21 cellular contexts compared by ENCODE assay signal in the genomic region with DNA sequence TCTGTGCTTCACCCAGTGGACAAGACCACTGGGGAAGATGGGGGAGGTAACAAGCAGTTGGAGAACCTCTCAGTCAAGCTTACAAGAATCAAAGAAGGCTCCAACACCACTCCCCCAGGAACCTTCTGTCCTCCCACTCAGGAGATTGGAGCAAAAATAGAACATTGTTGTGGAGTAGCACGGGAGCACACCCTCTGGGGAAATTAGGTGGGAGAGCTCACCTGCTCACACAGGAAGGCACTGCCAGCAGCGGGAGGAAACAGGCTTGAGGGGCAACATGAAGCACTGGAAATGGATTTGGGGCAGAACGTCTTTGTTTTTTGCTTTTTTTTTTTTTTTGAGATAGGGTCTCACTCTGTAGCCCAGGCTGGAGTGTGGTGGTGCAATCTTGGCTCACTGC. TPM values are rescaled to one million over a fixed set of nuclear protein-coding genes. Genes with fewer than 3 reads are reported as not detected.
"Had no signal": no experiment of that assay in that cellular context is flagged by ENCODE, and none has a peak within 500 bp of the region (broad histone marks: within the 10 kb centered on the region; RNA-seq: fewer than 3 reads in every experiment).

No MANE protein-coding gene starts in this region.

- DNase-seq: Karpas-422, KG1, MG63, NCI-H1092, NCI-H1105 treated with DMSO at 0.1 percent for 48 hours, NCI-H1417 treated with DMSO at 0.1 percent for 48 hours, NCI-H187, NCI-H2029, NCI-H2081 treated with DMSO at 0.1 percent for 48 hours, NCI-H2171 treated with DMSO at 0.1 percent for 48 hours, NCI-H345, NCI-H446 treated with DMSO at 0.1 percent for 48 hours, NCI-H510A treated with DMSO at 0.1 percent for 48 hours, NCI-H526, NCI-H82, Right ventricle myocardium superior, RPMI8226, SIG-M5 had no signal

- H3K9me3 ChIP-seq: MG63, SJSA1 had no signal

- H3K4me1 ChIP-seq: SJSA1 had no signal

- H3K4me3 ChIP-seq: MG63, SJSA1, SK-N-MC had no signal

- H3K36me3 ChIP-seq: MG63, SJSA1 had no signal

- H3K27ac ChIP-seq: HL-60, SJSA1, SK-N-MC had no signal

RNA-seq across cellular contexts. Expression of gene HCN4, which starts 12.9 kb away (rescaled TPM):
- total RNA-seq: SJSA1 had no signal
